Comparison of ENCODE assay signal across 9 cellular contexts in genomic region chr18:35577045-35577848, GRCh38. TPM values are rescaled to one million over a fixed set of nuclear protein-coding genes. Genes with fewer than 3 reads are reported as not detected.
DNase-seq lines count a peak whose midpoint lies in the region; ATAC-seq and TF ChIP-seq lines count a peak whose summit lies in the region.
"Had no signal": no experiment of that assay in that cellular context is flagged by ENCODE, and none has a peak within 500 bp of the region (broad histone marks: within the 10 kb centered on the region; RNA-seq: fewer than 3 reads in every experiment).

No MANE protein-coding gene starts in this region.

- no peak overlapping the region for H3K9ac ChIP-seq in GM23248

- in situ Hi-C loops in GM23248 (cut with MboI), result no loop called here

- no peak for TF ChIP-seq CTCF in epithelial cell of proximal tubule (conservative IDR thresholded peaks at IDR 0.05; ENCODE audit: low read depth, low read length)

- no peaks in the 10 kb centered on the region for H3F3A ChIP-seq in GM23248 (ENCODE audit: insufficient read depth)

- H3K9me3 ChIP-seq in GM23248 (ENCODE audit: low read depth), result no peaks in the 10 kb centered on the region
- H3K9me3 ChIP-seq: mucosa of descending colon had no signal

- H3K79me2 ChIP-seq in GM23248 (ENCODE audit: insufficient read depth), result peaks cover 3% of the 10 kb centered on the region

- H4K20me1 ChIP-seq in GM23248 (ENCODE audit: insufficient read depth), result no peaks in the 10 kb centered on the region

- ATAC-seq in GM18517 (IDR thresholded peaks at IDR 0.05; ENCODE audit: unreplicated experiment), result peak; percentile 67
- peak; percentile 36 for ATAC-seq in GM21515 (IDR thresholded peaks at IDR 0.05; ENCODE audit: unreplicated experiment)
- peak; percentile 68 for ATAC-seq in HG03342 (IDR thresholded peaks at IDR 0.05; ENCODE audit: unreplicated experiment)
- ATAC-seq: mucosa of descending colon had no signal

- H3K27me3 ChIP-seq in GM23248 (replicated peaks; ENCODE audit: insufficient read depth), result no peaks in the 10 kb centered on the region

- 90% methylated on average over 8 of the region's 8 CpGs for WGBS in GM23248 (ENCODE audit: low coverage in 1 of 2, low lambda C conversion rate in 2 of 2, missing lambda C conversion rate in 2 of 2), 2 experiments

- no peaks in the 10 kb centered on the region for H3K36me3 ChIP-seq in GM23248 (ENCODE audit: low read depth)

- no peak overlapping the region for H3K27ac ChIP-seq in GM23248

- H3K4me1 ChIP-seq in GM23248 (ENCODE audit: insufficient read depth), result peaks cover 9% of the 10 kb centered on the region; the same call in 1 of the 2 replicates

- DNase-seq in epithelial cell of proximal tubule (ENCODE audit: low read depth) (peak; percentile 97), midbrain (lab: John Stamatoyannopoulos, UW) (no peak), GM23248 (no peak), NAMALWA (ENCODE audit: low spot score) (no peak), NCI-H1436 (lab: John Stamatoyannopoulos, UW) (no peak)
- DNase-seq: mucosa of descending colon had no signal

- H3K9me2 ChIP-seq in GM23248 (ENCODE audit: insufficient read depth), result no peaks in the 10 kb centered on the region

- no peak overlapping the region for H3K4me3 ChIP-seq in epithelial cell of proximal tubule (ENCODE audit: low read depth, low read length)
- H3K4me3 ChIP-seq in GM23248, result no peak overlapping the region
- H3K4me3 ChIP-seq: mucosa of descending colon had no signal

- no peak overlapping the region for H2AFZ ChIP-seq in GM23248

- no peak overlapping the region for H3K4me2 ChIP-seq in GM23248 (ENCODE audit: unreplicated experiment)

RNA-seq across cellular contexts. Expression of gene GALNT1, which starts 4.3 kb away (rescaled TPM):
- total RNA-seq in epithelial cell of proximal tubule, result 44.6 and 49.5 TPM in 2 replicates
- 65.4 and 68.0 TPM in 2 replicates for total RNA-seq in GM23248 (2014; rRNA removed; shearing (Covaris generic))
- polyA plus RNA-seq in GM23248 (2016; fragmentation: Nextera tagmentation; extraction: Ambion mirVana), result 10.1 and 11.9 TPM in 2 replicates
